8 cellular contexts compared by ENCODE assay signal in the genomic region with DNA sequence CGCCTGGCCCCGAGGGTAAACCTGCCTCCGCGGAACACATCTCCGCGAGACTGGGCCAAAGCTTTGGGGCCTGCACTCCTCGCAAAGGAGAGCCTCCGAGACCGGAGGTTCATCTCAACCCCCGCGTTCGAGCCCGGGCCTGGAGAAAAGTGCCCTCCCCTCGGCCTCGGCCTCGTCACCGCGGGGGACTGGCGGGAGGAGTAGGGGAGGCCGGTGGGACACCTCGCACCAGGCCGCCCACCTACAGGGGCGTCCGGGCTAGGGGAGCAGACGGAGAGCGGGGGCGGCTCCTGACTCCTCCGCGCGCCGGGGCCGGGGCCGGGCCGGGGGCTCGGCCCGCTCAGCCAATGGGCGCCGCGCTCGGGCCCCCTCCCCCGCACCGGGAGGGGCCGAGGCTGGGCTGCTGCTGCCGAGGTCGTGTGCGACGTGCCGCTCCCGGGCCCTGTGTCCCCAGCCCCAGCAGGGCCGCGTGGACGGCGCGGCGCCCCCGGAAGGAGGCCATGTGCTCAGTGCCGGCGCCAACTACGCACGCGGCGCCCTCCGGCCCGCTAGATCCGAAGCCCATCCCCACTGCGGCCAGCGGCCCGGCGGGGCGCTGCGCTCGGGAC. TPM values are rescaled to one million over a fixed set of nuclear protein-coding genes. Genes with fewer than 3 reads are reported as not detected.
DNase-seq lines count a peak whose midpoint lies in the region; ATAC-seq, FAIRE-seq and TF ChIP-seq lines count a peak whose summit lies in the region.

No MANE protein-coding gene starts in this region.

- POLR2A ChIA-PET in HepG2 (lab: Yijun Ruan, JAX), result interaction anchor here (1.2 to 1.8 kb wide), 2 partner anchors 19 to 112 kb away, joined by 3 to 7 read pairs; partner anchors contain the start of gene ZNF691

- peaks cover 68% of the 10 kb centered on the region for H3K4me1 ChIP-seq in HepG2 (ENCODE audit: insufficient read depth, low read length)

- no CpG with 5 or more reads among the region's 72 CpGs for WGBS in HepG2 (ENCODE audit: low lambda C conversion rate)

- ATAC-seq in HG02623 (IDR thresholded peaks at IDR 0.05; ENCODE audit: unreplicated experiment) (peak; percentile 50), HepG2 (peak; percentile 65)

- TF ChIP-seq POLR2A in HepG2 (IDR thresholded peaks at IDR 0.05; ENCODE audit: insufficient read depth in 1 of 2, low read depth in 2 of 2, low read length in 2 of 2), result 0 out of 4 replicates have a peak, but pooled peaks of 1 of the 2 experiments have one; percentile 1

- FAIRE-seq in HepG2 (lab: Jason Lieb, UNC), result no peak

- no TSS peak for BruUV-seq in HepG2 (replicated peaks; lab: Mats Ljungman, UMichigan)

- peak overlapping the region; percentile 88 for H3K9ac ChIP-seq in HepG2 (ENCODE audit: insufficient read depth, low read depth, low read length)

- peaks cover 76% of the 10 kb centered on the region for H3K79me2 ChIP-seq in HepG2 (ENCODE audit: insufficient read depth, low read length)

- no peaks in the 10 kb centered on the region for H3K9me3 ChIP-seq in HepG2 (ENCODE audit: low read length)

- peak overlapping the region; percentile 93 for H3K4me2 ChIP-seq in HepG2 (ENCODE audit: low read depth, low read length)

- H4K20me1 ChIP-seq in HepG2 (ENCODE audit: insufficient read depth, low read length), result peaks cover 49% of the 10 kb centered on the region

- intact Hi-C loops in HepG2 (cut with micrococcal nuclease; ENCODE audit: unreplicated experiment), result loop anchor here (2.0 to 10.0 kb wide), 4 partner anchors 36 to 111 kb away; no protein-coding TSS in a partner anchor

- in situ Hi-C loops in HepG2 (cut with HindIII; ENCODE audit: extremely low pct_ligation_motif_present, low pct_unique_long_range_greater_than_20kb), result loop anchor here (5.0 kb wide), 1 partner anchor 114 kb away; no protein-coding TSS in a partner anchor

- H2AFZ ChIP-seq in HepG2 (ENCODE audit: low read length), result no peak overlapping the region

- peaks cover 25 to 35% of the 10 kb centered on the region in 2 experiments for H3K36me3 ChIP-seq in HepG2 (replicated peaks in 1 of 2; ENCODE audit: control insufficient read depth in 1 of 2, insufficient read depth in 2 of 2, low read length in 2 of 2)

- DNase-seq in NCI-H2081 (lab: John Stamatoyannopoulos, UW) (peak; percentile 68 to 86), NCI-H2081 treated with DMSO at 0.1 percent for 48 hours (lab: John Stamatoyannopoulos, UW) (no peak), NCI-H1105 (lab: John Stamatoyannopoulos, UW) (peak; percentile 75), HepG2 (ENCODE audit: low spot score) (no peak)
- peak; percentile 45 for DNase-seq in activated CD4-positive, alpha-beta T cell treated with anti-CD3 and anti-CD28 coated beads for 1 hour
- peak; percentile 50 to 65 for DNase-seq in stimulated activated CD4-positive, alpha-beta T cell treated with anti-CD3 and anti-CD28 coated beads, Interleukin-2, amount 100 ng/mL, for 48 hours

- no peaks in the 10 kb centered on the region; a peak in 1 of 5 replicates for H3K27me3 ChIP-seq in HepG2 (ENCODE audit: control insufficient read depth in 1 of 2, insufficient read depth in 2 of 2, low read length in 2 of 2)

- no peak for TF ChIP-seq EP300 in HepG2 (IDR thresholded peaks at IDR 0.05; ENCODE audit: low read depth in 2 of 2, low read length in 2 of 2)
- TF ChIP-seq EP300 in HepG2 (CRISPR knock-in tag; IDR thresholded peaks at IDR 0.05; ENCODE audit: borderline replicate concordance), result no peak

- no peak for TF ChIP-seq RAD21 in HepG2 (CRISPR knock-in tag; IDR thresholded peaks at IDR 0.05)

- no peak for TF ChIP-seq CTCF in HepG2 (CRISPR knock-in tag; IDR thresholded peaks at IDR 0.05)

- CTCF ChIA-PET in HepG2 (lab: Yijun Ruan, JAX; ENCODE audit: low intra/inter-chr PET ratio, low total read pairs), result interaction anchor here (0.8 kb wide), 1 partner anchor 116 kb away, joined by 3 read pairs; no protein-coding TSS in a partner anchor

- H3K4me3 ChIP-seq in HepG2 (replicated peaks in 1 of 3; ENCODE audit: insufficient read depth in 1 of 3, low read depth in 2 of 3, low read length in 3 of 3), result peak overlapping the region; percentile 93 to 97 (median 97)

- H3K27ac ChIP-seq in cingulate gyrus (ENCODE audit: low read depth, low read length) (peak overlapping the region; percentile 81), HepG2 (ENCODE audit: extremely low read length, insufficient read depth, low read length) (peak overlapping the region; percentile 80)

TF ChIP-seq in HepG2, 621 proteins besides CTCF, POLR2A, EP300 and RAD21 (continues in another document):
- TF ChIP-seq, protein P1, sequence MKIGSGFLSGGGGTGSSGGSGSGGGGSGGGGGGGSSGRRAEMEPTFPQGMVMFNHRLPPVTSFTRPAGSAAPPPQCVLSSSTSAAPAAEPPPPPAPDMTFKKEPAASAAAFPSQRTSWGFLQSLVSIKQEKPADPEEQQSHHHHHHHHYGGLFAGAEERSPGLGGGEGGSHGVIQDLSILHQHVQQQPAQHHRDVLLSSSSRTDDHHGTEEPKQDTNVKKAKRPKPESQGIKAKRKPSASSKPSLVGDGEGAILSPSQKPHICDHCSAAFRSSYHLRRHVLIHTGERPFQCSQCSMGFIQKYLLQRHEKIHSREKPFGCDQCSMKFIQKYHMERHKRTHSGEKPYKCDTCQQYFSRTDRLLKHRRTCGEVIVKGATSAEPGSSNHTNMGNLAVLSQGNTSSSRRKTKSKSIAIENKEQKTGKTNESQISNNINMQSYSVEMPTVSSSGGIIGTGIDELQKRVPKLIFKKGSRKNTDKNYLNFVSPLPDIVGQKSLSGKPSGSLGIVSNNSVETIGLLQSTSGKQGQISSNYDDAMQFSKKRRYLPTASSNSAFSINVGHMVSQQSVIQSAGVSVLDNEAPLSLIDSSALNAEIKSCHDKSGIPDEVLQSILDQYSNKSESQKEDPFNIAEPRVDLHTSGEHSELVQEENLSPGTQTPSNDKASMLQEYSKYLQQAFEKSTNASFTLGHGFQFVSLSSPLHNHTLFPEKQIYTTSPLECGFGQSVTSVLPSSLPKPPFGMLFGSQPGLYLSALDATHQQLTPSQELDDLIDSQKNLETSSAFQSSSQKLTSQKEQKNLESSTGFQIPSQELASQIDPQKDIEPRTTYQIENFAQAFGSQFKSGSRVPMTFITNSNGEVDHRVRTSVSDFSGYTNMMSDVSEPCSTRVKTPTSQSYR (CRISPR knock-in tag; IDR thresholded peaks at IDR 0.05; ENCODE audit: borderline replicate concordance), result 0 out of 2 replicates have a peak, but pooled peaks have one; percentile 38
- no peak for TF ChIP-seq TBX3 (IDR thresholded peaks at IDR 0.05; ENCODE audit: borderline replicate concordance)
- peak; percentile 81 for TF ChIP-seq ZNF816 (CRISPR knock-in tag; IDR thresholded peaks at IDR 0.05; ENCODE audit: borderline replicate concordance)
- TF ChIP-seq MXI1 (IDR thresholded peaks at IDR 0.05; ENCODE audit: borderline replicate concordance, low read depth, low read length), result peak; percentile 66; the same call in 1 of the 3 replicates
- no peak for TF ChIP-seq GZF1 (CRISPR knock-in tag; IDR thresholded peaks at IDR 0.05)
- TF ChIP-seq ZNF484 (CRISPR knock-in tag; IDR thresholded peaks at IDR 0.05; ENCODE audit: borderline replicate concordance, low read depth), result no peak
- peak; percentile 52 for TF ChIP-seq MAZ (IDR thresholded peaks at IDR 0.05; ENCODE audit: borderline replicate concordance, low read depth, low read length)
- no peak; the same call in 1 of the 2 replicates for TF ChIP-seq MAZ (CRISPR knock-in tag; IDR thresholded peaks at IDR 0.05; ENCODE audit: low read depth)
- 0 out of 2 replicates have a peak, but pooled peaks have one; percentile 19 for TF ChIP-seq FOXC1 (CRISPR knock-in tag; IDR thresholded peaks at IDR 0.05; ENCODE audit: borderline replicate concordance)

RNA-seq across cellular contexts. Expression of gene SLC2A1, which starts 0.7 kb away (rescaled TPM):
- 54.3 and 125 TPM in 2 replicates for total RNA-seq in HepG2 (2016; rRNA removed; fragmentation: Illumina TruSeq; extraction: Trizol)
- total RNA-seq in HepG2 (2016; cell fraction: cytosol; rRNA removed; fragmentation: Illumina TruSeq; extraction: Trizol; ENCODE audit: low read depth), result 17.1 and 18.0 TPM in 2 replicates
- 44.3 and 121 TPM in 2 replicates for total RNA-seq in HepG2 (2016; cell fraction: insoluble cytoplasmic fraction; rRNA removed; fragmentation: Illumina TruSeq; extraction: Trizol)
- 38.1 and 44.0 TPM in 2 replicates for total RNA-seq in HepG2 (2016; cell fraction: membrane; rRNA removed; fragmentation: Illumina TruSeq; extraction: Trizol)
- 146 and 160 TPM in 2 replicates for total RNA-seq in HepG2 (2016; cell fraction: nucleus; rRNA removed; fragmentation: Illumina TruSeq; extraction: Trizol)
- polyA plus RNA-seq in HepG2 (2011; rRNA removed), result 315 and 423 TPM in 2 replicates
- 201 and 410 TPM in 2 replicates for polyA plus RNA-seq in HepG2 (2011; cell fraction: cytosol; rRNA removed)
- 305 and 663 TPM in 2 replicates for polyA plus RNA-seq in HepG2 (2011; cell fraction: nucleus; rRNA removed)
- polyA plus RNA-seq in HepG2 (2012), result 253 and 372 TPM in 2 replicates
- 10.8 and 11.3 TPM in 2 replicates for polyA plus RNA-seq in HepG2 (2016; cell fraction: cytosol; fragmentation: Illumina TruSeq; extraction: Trizol; ENCODE audit: low read depth)
- polyA plus RNA-seq in HepG2 (2016; cell fraction: insoluble cytoplasmic fraction; fragmentation: Illumina TruSeq; extraction: Trizol; ENCODE audit: low read depth), result 47.5 and 58.0 TPM in 2 replicates
- 20.7 and 24.0 TPM in 2 replicates for polyA plus RNA-seq in HepG2 (2016; cell fraction: membrane; fragmentation: Illumina TruSeq; extraction: Trizol; ENCODE audit: low read depth)
- 232 and 245 TPM in 2 replicates for polyA plus RNA-seq in HepG2 (2016; cell fraction: nucleus; fragmentation: Illumina TruSeq; extraction: Trizol; ENCODE audit: insufficient read depth, low read depth)
- 61.9 and 1,182 TPM in 2 replicates for polyA minus RNA-seq in HepG2 (2011; rRNA and poly(A)+ RNA removed; ENCODE audit: low replicate concordance)
- 204 and 374 TPM in 2 replicates for polyA minus RNA-seq in HepG2 (2011; cell fraction: cytosol; rRNA and poly(A)+ RNA removed)
- 146 and 207 TPM in 2 replicates for polyA minus RNA-seq in HepG2 (2011; cell fraction: nucleus; rRNA and poly(A)+ RNA removed)

Comparison
In these comparisons a context has a peak if more than half of its experiments do, and no peak if none do; other contexts are left out.
1. DNase-seq: peak in NCI-H2081 (2 of 2), NCI-H1105 (single experiment), activated CD4-positive, alpha-beta T cell treated with anti-CD3 and anti-CD28 coated beads for 1 hour (single experiment) and stimulated activated CD4-positive, alpha-beta T cell treated with anti-CD3 and anti-CD28 coated beads, Interleukin-2, amount 100 ng/mL, for 48 hours (2 of 2); none in NCI-H2081 treated with DMSO at 0.1 percent for 48 hours (single experiment) and HepG2 (single experiment).